Comparison of ENCODE assay signal across 1 cellular context in genomic region chr13:32528358-32528757, GRCh38.
TF ChIP-seq lines count a peak whose summit lies in the region.

No MANE protein-coding gene starts in this region.

TF ChIP-seq in endothelial cell of umbilical vein, 7 proteins besides CTCF, POLR2A, EP300 and RAD21:
- no peak for TF ChIP-seq POLR2AphosphoS5 (IDR thresholded peaks at IDR 0.05; ENCODE audit: insufficient read depth, low read depth, low read length)
- no peak for TF ChIP-seq GATA2 (IDR thresholded peaks at IDR 0.05; ENCODE audit: insufficient read depth, insufficient read length, low read depth, low read length)
- no peak for TF ChIP-seq JUN (IDR thresholded peaks at IDR 0.05; ENCODE audit: borderline replicate concordance, insufficient read depth, insufficient read length, low read depth)
- no peak for TF ChIP-seq MYC (IDR thresholded peaks at IDR 0.05; ENCODE audit: low read depth, low read length)
- no peak for TF ChIP-seq MAX (IDR thresholded peaks at IDR 0.05; ENCODE audit: insufficient read depth, insufficient read length)
- no peak for TF ChIP-seq EZH2 (IDR thresholded peaks at IDR 0.05; ENCODE audit: borderline replicate concordance, low read depth, low read length, severe bottlenecking)
- TF ChIP-seq FOS (IDR thresholded peaks at IDR 0.05; ENCODE audit: borderline replicate concordance, insufficient read depth, low read length), result no peak
